In genomic region chr12:122204829-122205589, GRCh38 we compare ENCODE assay signal across 12 cellular contexts. TPM values are rescaled to one million over a fixed set of nuclear protein-coding genes. Genes with fewer than 3 reads are reported as not detected.
A peak's percentile ranks its signal among the peaks of the same experiment; 100 is the strongest.
DNase-seq lines count a peak whose midpoint lies in the region; FAIRE-seq and TF ChIP-seq lines count a peak whose summit lies in the region.
"Had no signal": no experiment of that assay in that cellular context is flagged by ENCODE, and none has a peak within 500 bp of the region (broad histone marks: within the 10 kb centered on the region; RNA-seq: fewer than 3 reads in every experiment).

No MANE protein-coding gene starts in this region.

- CTCF ChIA-PET in GM10248 (lab: Yijun Ruan, JAX) = interaction anchor here (0.7 to 4.1 kb wide), 3 partner anchors 11 to 75 kb away, joined by 3 to 20 read pairs (median 4); no protein-coding TSS in a partner anchor

- H3K4me2 ChIP-seq in BLaER1 treated with 17β-estradiol and CSF1 and Interleukin-3, amounts not matched to agents 10 nM and 100 nM = peak overlapping the region in 10 of 11 experiments; percentile 38 to 100 (median 99); a peak in 18 of 22 replicates

- H3K27me3 Mint-ChIP-seq in activated T-helper 2 cell treated with anti-CD3 and anti-CD28 coated beads, Interferon-gamma antibody, Interleukin-2, Interleukin-4, amounts not matched to agents 10 μg/mL and 5 μg/mL and 100 μg/mL, durations not matched to agents 14 hours and 24 hours and 36 hours (ENCODE audit: low read depth) = peaks cover 25% of the 10 kb centered on the region
- H3K27me3 Mint-ChIP-seq in mesothelial cell of epicardium (ENCODE audit: low read depth) = peaks cover 50% of the 10 kb centered on the region

- FAIRE-seq in small intestine (lab: Jason Lieb, UNC) = no peak

- peaks cover 63 to 86% (median 71%) of the 10 kb centered on the region in 11 experiments for H3K27me3 ChIP-seq in BLaER1 treated with 17β-estradiol and CSF1 and Interleukin-3, amounts not matched to agents 10 nM and 100 nM
- peaks cover 2 to 7% of the 10 kb centered on the region in 2 donors for H3K27me3 ChIP-seq in small intestine (ENCODE audit: control insufficient read depth in 2 of 2, insufficient read depth in 2 of 2, low read length in 2 of 2)

- no peak overlapping the region for H3K27ac ChIP-seq in BLaER1 treated with 17β-estradiol and CSF1 and Interleukin-3, amounts not matched to agents 10 nM and 100 nM
- H3K27ac ChIP-seq in small intestine (ENCODE audit: low read depth in 1 of 2, low read length in 1 of 2) = no peak overlapping the region
- H3K27ac ChIP-seq: esophagus muscularis mucosa had no signal

- intact Hi-C loops in activated T-helper 2 cell treated with anti-CD3 and anti-CD28 coated beads, Interferon-gamma antibody, Interleukin-2, Interleukin-4, amounts not matched to agents 10 μg/mL and 5 μg/mL and 100 μg/mL, durations not matched to agents 14 hours and 24 hours and 36 hours (cut with micrococcal nuclease) = loop anchor here (5.0 kb wide), 1 partner anchor 38 kb away; no protein-coding TSS in a partner anchor

- DNase-seq in Daoy (ENCODE audit: low read depth) (peak; percentile 31), mesothelial cell of epicardium (ENCODE audit: low spot score in 2 of 2, unreplicated experiment in 2 of 2) (no peak), small intestine (no peak), HPDE6-E6E7 (ENCODE audit: extremely low spot score) (no peak), NCI-H1092 (lab: John Stamatoyannopoulos, UW) (no peak), GM10248 (ENCODE audit: extremely low spot score) (no peak)
- no peak for DNase-seq in activated T-helper 2 cell treated with anti-CD3 and anti-CD28 coated beads, Interferon-gamma antibody, Interleukin-2, Interleukin-4, amounts not matched to agents 10 μg/mL and 5 μg/mL and 100 μg/mL, durations not matched to agents 14 hours and 24 hours and 36 hours (ENCODE audit: low spot score)
- DNase-seq: COR-L47, NCI-H524 treated with DMSO at 0.1 percent for 48 hours, SW 1271 had no signal

- no peak overlapping the region for H3K9ac ChIP-seq in BLaER1 treated with 17β-estradiol and CSF1 and Interleukin-3, amounts not matched to agents 10 nM and 100 nM

- H3K27ac Mint-ChIP-seq in activated T-helper 2 cell treated with anti-CD3 and anti-CD28 coated beads, Interferon-gamma antibody, Interleukin-2, Interleukin-4, amounts not matched to agents 10 μg/mL and 5 μg/mL and 100 μg/mL, durations not matched to agents 14 hours and 24 hours and 36 hours = no peak overlapping the region
- no peak overlapping the region for H3K27ac Mint-ChIP-seq in mesothelial cell of epicardium

- peaks cover 39 to 53% (median 44%) of the 10 kb centered on the region in 10 experiments for H3K4me1 ChIP-seq in BLaER1 treated with 17β-estradiol and CSF1 and Interleukin-3, amounts not matched to agents 10 nM and 100 nM
- peaks cover 0 to 2% of the 10 kb centered on the region in 2 donors for H3K4me1 ChIP-seq in small intestine (ENCODE audit: control insufficient read depth in 2 of 2, insufficient read depth in 1 of 2, low read depth in 1 of 2, low read length in 1 of 2)

- H3K4me3 Mint-ChIP-seq in activated T-helper 2 cell treated with anti-CD3 and anti-CD28 coated beads, Interferon-gamma antibody, Interleukin-2, Interleukin-4, amounts not matched to agents 10 μg/mL and 5 μg/mL and 100 μg/mL, durations not matched to agents 14 hours and 24 hours and 36 hours (ENCODE audit: low read depth) = peak overlapping the region; percentile 76
- H3K4me3 Mint-ChIP-seq in mesothelial cell of epicardium = peak overlapping the region; percentile 63

- peaks cover 21% of the 10 kb centered on the region for H3K36me3 Mint-ChIP-seq in activated T-helper 2 cell treated with anti-CD3 and anti-CD28 coated beads, Interferon-gamma antibody, Interleukin-2, Interleukin-4, amounts not matched to agents 10 μg/mL and 5 μg/mL and 100 μg/mL, durations not matched to agents 14 hours and 24 hours and 36 hours (ENCODE audit: low read depth)
- H3K36me3 Mint-ChIP-seq in mesothelial cell of epicardium = peaks cover 23% of the 10 kb centered on the region

- peak overlapping the region in 5 of 10 experiments; percentile 61 to 75 (median 66); a peak in 7 of 20 replicates for H3K4me3 ChIP-seq in BLaER1 treated with 17β-estradiol and CSF1 and Interleukin-3, amounts not matched to agents 10 nM and 100 nM
- H3K4me3 ChIP-seq in small intestine (ENCODE audit: low read depth in 1 of 2, low read length in 2 of 2) = no peak overlapping the region

- peaks cover 36 to 80% (median 52%) of the 10 kb centered on the region in 11 experiments; a peak in 21 of 22 replicates for H4K20me1 ChIP-seq in BLaER1 treated with 17β-estradiol and CSF1 and Interleukin-3, amounts not matched to agents 10 nM and 100 nM

- H3K36me3 ChIP-seq in BLaER1 treated with 17β-estradiol and CSF1 and Interleukin-3, amounts not matched to agents 10 nM and 100 nM = peaks cover 33 to 42% (median 37%) of the 10 kb centered on the region in 11 experiments
- peaks cover 13% of the 10 kb centered on the region in 2 donors for H3K36me3 ChIP-seq in small intestine (ENCODE audit: control insufficient read depth in 2 of 2, insufficient read depth in 2 of 2, low read length in 2 of 2)

- no peaks in the 10 kb centered on the region for H3K9me3 Mint-ChIP-seq in activated T-helper 2 cell treated with anti-CD3 and anti-CD28 coated beads, Interferon-gamma antibody, Interleukin-2, Interleukin-4, amounts not matched to agents 10 μg/mL and 5 μg/mL and 100 μg/mL, durations not matched to agents 14 hours and 24 hours and 36 hours
- H3K9me3 Mint-ChIP-seq in mesothelial cell of epicardium = no peaks in the 10 kb centered on the region

- no peak for TF ChIP-seq CTCF in mesothelial cell of epicardium (IDR thresholded peaks at IDR 0.05; ENCODE audit: unreplicated experiment)
- no peak for TF ChIP-seq CTCF in GM10248 (IDR thresholded peaks at IDR 0.05; ENCODE audit: control extremely low read depth, extremely low read depth, low read depth, missing control alignments)

- no peaks in the 10 kb centered on the region for H3K9me3 ChIP-seq in BLaER1 treated with 17β-estradiol and CSF1 and Interleukin-3, amounts not matched to agents 10 nM and 100 nM (replicated peaks in 1 of 11)
- H3K9me3 ChIP-seq in small intestine (ENCODE audit: control insufficient read depth, low read depth) = no peaks in the 10 kb centered on the region
- H3K9me3 ChIP-seq: esophagus muscularis mucosa had no signal

- H3K4me1 Mint-ChIP-seq in activated T-helper 2 cell treated with anti-CD3 and anti-CD28 coated beads, Interferon-gamma antibody, Interleukin-2, Interleukin-4, amounts not matched to agents 10 μg/mL and 5 μg/mL and 100 μg/mL, durations not matched to agents 14 hours and 24 hours and 36 hours (ENCODE audit: low read depth) = peaks cover 6% of the 10 kb centered on the region
- H3K4me1 Mint-ChIP-seq in mesothelial cell of epicardium = peaks cover 5% of the 10 kb centered on the region

- POLR2A ChIA-PET in GM10248 (lab: Yijun Ruan, JAX) = interaction anchor here (0.7 kb wide), 1 partner anchor 21 kb away, joined by 3 read pairs; the partner anchor contains the start of gene DIABLO

- WGBS in small intestine, 3 donors = 46 to 56% (median 54%) methylated on average over 19 to 20 of the region's 20 CpGs

RNA-seq across cellular contexts. Expression of gene B3GNT4, which starts 1.5 kb away (rescaled TPM):
- not detected in 2 replicates for total RNA-seq in Daoy (2014; rRNA removed; shearing (Covaris generic))
- 1.0 and 1.6 TPM in 2 replicates for total RNA-seq in activated T-helper 2 cell treated with anti-CD3 and anti-CD28 coated beads, Interferon-gamma antibody, Interleukin-2, Interleukin-4, amounts not matched to agents 10 μg/mL and 5 μg/mL and 100 μg/mL, durations not matched to agents 14 hours and 24 hours and 36 hours
- 0.20 to 0.51 TPM (median 0.20 TPM) in 3 replicates for total RNA-seq in mesothelial cell of epicardium
- under 1 TPM; 0.27 to 0.70 (median 0.45) TPM for polyA plus RNA-seq in small intestine
- total RNA-seq: esophagus muscularis mucosa had no signal

RNA-seq across cellular contexts. Expression of gene DIABLO, which starts 20.8 kb away (rescaled TPM):
- 133 and 147 TPM in 2 replicates for total RNA-seq in Daoy (2014; rRNA removed; shearing (Covaris generic))
- total RNA-seq in activated T-helper 2 cell treated with anti-CD3 and anti-CD28 coated beads, Interferon-gamma antibody, Interleukin-2, Interleukin-4, amounts not matched to agents 10 μg/mL and 5 μg/mL and 100 μg/mL, durations not matched to agents 14 hours and 24 hours and 36 hours = 54.7 and 56.5 TPM in 2 replicates
- total RNA-seq in mesothelial cell of epicardium = 75.1 to 76.4 TPM (median 76.2 TPM) in 3 replicates
- polyA plus RNA-seq in small intestine = 10 to 100 TPM; 54.6 to 68.4 (median 61.1) TPM

RNA-seq across cellular contexts. Expression of gene LRRC43, which starts 22.1 kb away (rescaled TPM):
- 0.34 TPM in 1 of 2 replicates, not detected in the other for total RNA-seq in Daoy (2014; rRNA removed; shearing (Covaris generic))
- total RNA-seq in activated T-helper 2 cell treated with anti-CD3 and anti-CD28 coated beads, Interferon-gamma antibody, Interleukin-2, Interleukin-4, amounts not matched to agents 10 μg/mL and 5 μg/mL and 100 μg/mL, durations not matched to agents 14 hours and 24 hours and 36 hours = 1.0 and 1.6 TPM in 2 replicates
- total RNA-seq in mesothelial cell of epicardium = 3.9 to 6.6 TPM (median 4.9 TPM) in 3 replicates
- polyA plus RNA-seq in small intestine = under 1 TPM in 1 of 3 donors, not detected in 2; 0.27 TPM

RNA-seq across cellular contexts. Expression of gene IL31, which starts 31.0 kb away (rescaled TPM):
- total RNA-seq in Daoy (2014; rRNA removed; shearing (Covaris generic)) = not detected in 2 replicates
- total RNA-seq in activated T-helper 2 cell treated with anti-CD3 and anti-CD28 coated beads, Interferon-gamma antibody, Interleukin-2, Interleukin-4, amounts not matched to agents 10 μg/mL and 5 μg/mL and 100 μg/mL, durations not matched to agents 14 hours and 24 hours and 36 hours = 54.3 and 55.9 TPM in 2 replicates
- total RNA-seq in mesothelial cell of epicardium = not detected in 3 replicates
- not detected for polyA plus RNA-seq in small intestine
- total RNA-seq: esophagus muscularis mucosa had no signal
